ENCODE assay signal across 22 cellular contexts in the genomic region with DNA sequence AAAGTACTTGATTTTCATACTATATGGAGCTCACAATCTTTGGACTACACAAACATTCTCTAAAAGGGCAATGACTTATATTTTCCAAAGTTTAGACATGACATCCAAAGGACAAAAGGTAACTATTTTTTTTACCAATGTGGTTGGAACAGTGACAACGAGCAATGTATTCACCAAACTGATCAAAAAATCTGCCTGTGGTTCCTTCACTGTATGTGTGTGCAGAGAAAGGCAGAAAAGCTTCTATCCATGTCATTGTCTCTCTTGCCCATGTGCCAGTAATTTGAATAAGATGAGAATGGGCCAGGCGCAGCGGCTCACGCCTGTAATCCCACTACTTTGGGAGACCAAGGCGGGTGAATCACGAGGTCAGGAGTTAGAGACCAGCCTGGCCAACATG. TPM values are rescaled to one million over a fixed set of nuclear protein-coding genes. Genes with fewer than 3 reads are reported as not detected.
DNase-seq lines count a peak whose midpoint lies in the region; ATAC-seq lines count a peak whose summit lies in the region.
"Had no signal": no experiment of that assay in that cellular context is flagged by ENCODE, and none has a peak within 500 bp of the region (broad histone marks: within the 10 kb centered on the region; RNA-seq: fewer than 3 reads in every experiment).

No MANE protein-coding gene starts in this region.

- H3K36me3 Mint-ChIP-seq in activated CD4-positive, alpha-beta T cell treated with anti-CD3 and anti-CD28 coated beads for 36 hours (ENCODE audit: low read depth), result peaks cover 30% of the 10 kb centered on the region
- peaks cover 17% of the 10 kb centered on the region for H3K36me3 Mint-ChIP-seq in activated naive CD4-positive, alpha-beta T cell treated with anti-CD3 and anti-CD28 coated beads for 36 hours (ENCODE audit: low read depth)
- peaks cover 30% of the 10 kb centered on the region for H3K36me3 Mint-ChIP-seq in activated T-cell treated with anti-CD3 and anti-CD28 coated beads, Interleukin-2, amount 50 U/mL, for 4 hours (ENCODE audit: insufficient read depth)
- H3K36me3 Mint-ChIP-seq in activated naive CD8-positive, alpha-beta T cell, result peaks cover 6% of the 10 kb centered on the region

- H3K4me1 Mint-ChIP-seq in activated CD4-positive, alpha-beta T cell treated with anti-CD3 and anti-CD28 coated beads for 36 hours, result peaks cover 40% of the 10 kb centered on the region
- peaks cover 34% of the 10 kb centered on the region for H3K4me1 Mint-ChIP-seq in activated naive CD4-positive, alpha-beta T cell treated with anti-CD3 and anti-CD28 coated beads for 36 hours (ENCODE audit: low read depth)
- peaks cover 21% of the 10 kb centered on the region for H3K4me1 Mint-ChIP-seq in activated T-cell treated with anti-CD3 and anti-CD28 coated beads, Interleukin-2, amount 50 U/mL, for 4 hours (ENCODE audit: low read depth)
- H3K4me1 Mint-ChIP-seq in activated naive CD8-positive, alpha-beta T cell (ENCODE audit: low read depth), result peaks cover 8% of the 10 kb centered on the region

- H3K4me3 Mint-ChIP-seq in activated CD4-positive, alpha-beta T cell treated with anti-CD3 and anti-CD28 coated beads for 36 hours, result no peak overlapping the region
- no peak overlapping the region for H3K4me3 Mint-ChIP-seq in activated naive CD4-positive, alpha-beta T cell treated with anti-CD3 and anti-CD28 coated beads for 36 hours
- H3K4me3 Mint-ChIP-seq in activated T-cell treated with anti-CD3 and anti-CD28 coated beads, Interleukin-2, amount 50 U/mL, for 4 hours, result no peak overlapping the region
- no peak overlapping the region for H3K4me3 Mint-ChIP-seq in activated naive CD8-positive, alpha-beta T cell
- H3K4me3 Mint-ChIP-seq: CD8-positive, alpha-beta T cell; H9; HFFc6 had no signal

- peak; percentile 67 for ATAC-seq in activated CD4-positive, alpha-beta T cell treated with anti-CD3 and anti-CD28 coated beads for 36 hours
- peak; percentile 50 to 72 for ATAC-seq in activated T-cell treated with anti-CD3 and anti-CD28 coated beads, Interleukin-2, amount 50 U/mL, for 4 hours
- no peak for ATAC-seq in HG03565 (IDR thresholded peaks at IDR 0.05; ENCODE audit: unreplicated experiment)
- ATAC-seq: CD8-positive, alpha-beta T cell; GM12878 had no signal

- intact Hi-C loops in activated CD4-positive, alpha-beta T cell treated with anti-CD3 and anti-CD28 coated beads for 36 hours (cut with DNase I, micrococcal nuclease), result loop anchor here in 1 of 2 experiments (5.0 kb wide), 1 partner anchor 77 kb away; a partner anchor contains a TSS
- intact Hi-C loops in activated naive CD4-positive, alpha-beta T cell treated with anti-CD3 and anti-CD28 coated beads for 36 hours (cut with micrococcal nuclease), result loop anchor here (5.0 kb wide), 2 partner anchors 152 to 328 kb away; a partner anchor contains a TSS

- H3K27ac Mint-ChIP-seq in activated CD4-positive, alpha-beta T cell treated with anti-CD3 and anti-CD28 coated beads for 36 hours, result no peak overlapping the region
- H3K27ac Mint-ChIP-seq in activated naive CD4-positive, alpha-beta T cell treated with anti-CD3 and anti-CD28 coated beads for 36 hours, result peak overlapping the region; percentile 69
- H3K27ac Mint-ChIP-seq in activated naive CD8-positive, alpha-beta T cell, result peak overlapping the region; percentile 41
- H3K27ac Mint-ChIP-seq: CD8-positive, alpha-beta T cell; HFFc6 had no signal

- no peaks in the 10 kb centered on the region for H3K27me3 Mint-ChIP-seq in activated CD4-positive, alpha-beta T cell treated with anti-CD3 and anti-CD28 coated beads for 36 hours
- no peaks in the 10 kb centered on the region for H3K27me3 Mint-ChIP-seq in activated naive CD4-positive, alpha-beta T cell treated with anti-CD3 and anti-CD28 coated beads for 36 hours (ENCODE audit: low read depth)
- H3K27me3 Mint-ChIP-seq in activated T-cell treated with anti-CD3 and anti-CD28 coated beads, Interleukin-2, amount 50 U/mL, for 4 hours (ENCODE audit: low read depth), result no peaks in the 10 kb centered on the region
- H3K27me3 Mint-ChIP-seq in activated naive CD8-positive, alpha-beta T cell, result no peaks in the 10 kb centered on the region

- no peaks in the 10 kb centered on the region for H3K9me3 Mint-ChIP-seq in activated CD4-positive, alpha-beta T cell treated with anti-CD3 and anti-CD28 coated beads for 36 hours (ENCODE audit: low read depth)
- no peaks in the 10 kb centered on the region for H3K9me3 Mint-ChIP-seq in activated naive CD4-positive, alpha-beta T cell treated with anti-CD3 and anti-CD28 coated beads for 36 hours
- H3K9me3 Mint-ChIP-seq in activated T-cell treated with anti-CD3 and anti-CD28 coated beads, Interleukin-2, amount 50 U/mL, for 4 hours, result no peaks in the 10 kb centered on the region
- H3K9me3 Mint-ChIP-seq in activated naive CD8-positive, alpha-beta T cell (ENCODE audit: low read depth), result no peaks in the 10 kb centered on the region
- H3K9me3 Mint-ChIP-seq: CD8-positive, alpha-beta T cell; H9; HFFc6 had no signal

- POLR2A ChIA-PET in activated CD4-positive, alpha-beta T cell treated with anti-CD3 and anti-CD28 coated beads for 36 hours (lab: Charles Lee), result interaction anchor here (0.6 to 0.7 kb wide), 2 partner anchors 219 to 1084 kb away, joined by 3 read pairs; no protein-coding TSS in a partner anchor

- peak; percentile 31 for DNase-seq in activated CD4-positive, alpha-beta T cell treated with anti-CD3 and anti-CD28 coated beads for 36 hours
- DNase-seq in activated CD4-positive, alpha-beta T cell treated with anti-CD3 and anti-CD28 coated beads, Interleukin-2, amount 50 U/mL, for 1 hour, result no peak
- no peak for DNase-seq in activated naive CD4-positive, alpha-beta T cell treated with anti-CD3 and anti-CD28 coated beads for 36 hours
- no peak for DNase-seq in activated naive CD4-positive, alpha-beta T cell treated with anti-CD3 and anti-CD28 coated beads, Interleukin-2, amount 50 U/mL, for 16 hours
- DNase-seq in activated T-cell treated with anti-CD3 and anti-CD28 coated beads, Interleukin-2, amount 50 U/mL, for 4 hours, result no peak
- no peak for DNase-seq in GM19238 (ENCODE audit: insufficient read length, low spot score)
- DNase-seq: AML-193; C1 segment of cervical spinal cord; CD8-positive, alpha-beta T cell; DND-41; H9; HFFc6; Kasumi-1; NCI-H1417; NCI-H1694 treated with DMSO at 0.1 percent for 48 hours; NCI-H2081 treated with DMSO at 0.1 percent for 48 hours; NCI-H446 treated with DMSO at 0.1 percent for 48 hours; NCI-H526 treated with DMSO at 0.1 percent for 48 hours; OCI-M1 had no signal

- CTCF ChIA-PET in activated CD4-positive, alpha-beta T cell treated with anti-CD3 and anti-CD28 coated beads for 36 hours (lab: Charles Lee), result interaction anchor here (1.2 kb wide), 1 partner anchor 278 kb away, joined by 3 read pairs; no protein-coding TSS in a partner anchor
- CTCF ChIA-PET in activated naive CD4-positive, alpha-beta T cell treated with anti-CD3 and anti-CD28 coated beads for 36 hours (lab: Charles Lee), result interaction anchor here (0.6 to 1.1 kb wide), 3 partner anchors 25 to 437 kb away, joined by 3 read pairs; no protein-coding TSS in a partner anchor

RNA-seq across cellular contexts. Expression of a gene that starts 25.5 kb away (rescaled TPM):
- total RNA-seq in activated CD4-positive, alpha-beta T cell treated with anti-CD3 and anti-CD28 coated beads for 36 hours, result 10 to 100 TPM; 37.9 to 59.3 TPM
- total RNA-seq in activated naive CD4-positive, alpha-beta T cell treated with anti-CD3 and anti-CD28 coated beads for 36 hours, result 10 to 100 TPM; 27.1 to 28.3 TPM
- 10 to 100 TPM; 43.2 to 47.1 (median 44.2) TPM for total RNA-seq in activated T-cell treated with anti-CD3 and anti-CD28 coated beads, Interleukin-2, amount 50 U/mL, for 4 hours
